In the genomic region with DNA sequence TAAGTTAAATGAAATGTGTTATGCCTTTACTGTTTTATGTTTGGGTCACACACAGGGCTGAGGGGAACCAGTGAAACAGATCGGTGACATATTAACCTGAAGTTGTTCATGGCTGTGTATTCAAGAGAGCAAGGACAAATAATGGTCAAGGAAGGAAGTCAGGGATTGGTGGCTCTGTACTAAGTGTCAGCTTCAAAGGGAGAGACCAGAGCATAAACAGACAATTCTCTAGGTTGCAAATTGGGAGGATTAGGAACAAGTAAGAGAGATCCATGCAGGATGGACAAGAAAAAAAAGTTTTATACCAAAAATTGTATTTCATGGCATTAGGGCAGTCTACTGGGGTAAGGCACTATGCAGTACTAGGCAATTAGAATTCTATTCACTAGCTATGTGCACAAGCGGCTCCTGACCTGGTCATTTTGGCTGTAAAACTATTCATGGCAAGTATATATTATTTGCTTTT, we compare ENCODE assay signal across 19 cellular contexts.
DNase-seq lines count a peak whose midpoint lies in the region; ATAC-seq and TF ChIP-seq lines count a peak whose summit lies in the region.
"Had no signal": no experiment of that assay in that cellular context is flagged by ENCODE, and none has a peak within 500 bp of the region (broad histone marks: within the 10 kb centered on the region; RNA-seq: fewer than 3 reads in every experiment).

No MANE protein-coding gene starts in this region.

- no peaks in the 10 kb centered on the region for H3K4me1 ChIP-seq in lower lobe of right lung
- H3K4me1 ChIP-seq: A549, HAP-1, SJCRH30 had no signal

- peak; percentile 35 to 71 for ATAC-seq in lower lobe of right lung
- no peak for ATAC-seq in GM21576 (IDR thresholded peaks at IDR 0.05; ENCODE audit: unreplicated experiment)
- no peak for ATAC-seq in GM18861 (IDR thresholded peaks at IDR 0.05; ENCODE audit: unreplicated experiment)
- ATAC-seq: A549, GM23338 had no signal

- DNase-seq in left kidney (ENCODE audit: low read depth, low spot score) (peak; percentile 66), lower lobe of right lung (no peak), renal cortical epithelial cell (ENCODE audit: low read depth) (peak; percentile 31), OCI-M1 (lab: John Stamatoyannopoulos, UW) (no peak)
- DNase-seq in activated CD4-positive, alpha-beta T cell treated with anti-CD3 and anti-CD28 coated beads, Interleukin-2, amount 50 U/mL, for 4 hours, result no peak
- DNase-seq: KG1, NCI-H1092 treated with DMSO at 0.1 percent for 48 hours, NCI-H1436 treated with DMSO at 0.1 percent for 48 hours, NCI-H1930, NCI-H2227 treated with DMSO at 0.1 percent for 48 hours, NCI-H524 treated with DMSO at 0.1 percent for 48 hours, NCI-H82, SJCRH30 had no signal

- no peaks in the 10 kb centered on the region for H3K9me3 ChIP-seq in lower lobe of right lung
- H3K9me3 ChIP-seq: A549, HAP-1, SJCRH30 had no signal

- intact Hi-C loops in lower lobe of right lung (cut with DNase I), result no loop called here

- no peaks in the 10 kb centered on the region for H3K36me3 ChIP-seq in lower lobe of right lung
- H3K36me3 ChIP-seq: HAP-1, SJCRH30 had no signal

- H3K27me3 ChIP-seq in lower lobe of right lung (ENCODE audit: low read depth), result no peaks in the 10 kb centered on the region
- H3K27me3 ChIP-seq: SJCRH30 had no signal

- no peak for TF ChIP-seq CTCF in VCaP (conservative IDR thresholded peaks at IDR 0.05)
- no peak for TF ChIP-seq CTCF in lower lobe of right lung (IDR thresholded peaks at IDR 0.05)

- H3K27ac ChIP-seq in VCaP (peak overlapping the region; percentile 74), lower lobe of right lung (no peak overlapping the region)
- H3K27ac ChIP-seq: A549, SJCRH30 had no signal

- H3K4me3 ChIP-seq in lower lobe of right lung, result peak overlapping the region; percentile 24
- H3K4me3 ChIP-seq: A549, GM23338, HAP-1, SJCRH30 had no signal

Comparison
In these comparisons a context has a peak if more than half of its experiments do, and no peak if none do; other contexts are left out.
1. DNase-seq: peak in left kidney (single experiment) and renal cortical epithelial cell (single experiment); none in lower lobe of right lung (single experiment), activated CD4-positive, alpha-beta T cell treated with anti-CD3 and anti-CD28 coated beads, Interleukin-2, amount 50 U/mL, for 4 hours (0 of 2) and OCI-M1 (single experiment).
2. ATAC-seq: peak in lower lobe of right lung (2 of 2); none in GM21576 (single experiment) and GM18861 (single experiment).